In the genomic region with DNA sequence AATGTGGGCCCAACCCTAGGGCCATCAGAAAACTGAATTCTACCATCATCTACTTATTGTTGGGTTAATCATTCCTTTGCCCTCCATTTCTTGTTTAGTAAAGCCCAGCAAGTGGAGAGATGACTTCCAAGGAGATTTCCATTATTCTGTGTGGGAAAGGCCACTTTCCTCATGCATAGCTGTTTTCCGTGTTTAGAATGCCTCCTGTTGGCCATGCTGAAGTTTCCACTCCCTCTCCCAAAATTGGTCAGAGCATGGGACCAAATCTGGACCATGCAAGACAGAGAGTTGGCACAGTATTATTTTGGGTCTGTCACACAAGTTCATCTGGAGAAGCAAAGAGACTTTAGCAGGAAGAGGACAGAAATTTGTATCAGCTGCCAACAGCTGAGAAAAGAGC, we compare ENCODE assay signal across 2 cellular contexts.
A peak's percentile ranks its signal among the peaks of the same experiment; 100 is the strongest.
TF ChIP-seq lines count a peak whose summit lies in the region.

No MANE protein-coding gene starts in this region.

TF ChIP-seq in HepG2, 621 proteins besides CTCF, POLR2A, EP300 and RAD21:
- TF ChIP-seq STAG1 (CRISPR knock-in tag; IDR thresholded peaks at IDR 0.05) = peak; percentile 80
- TF ChIP-seq ZNF124 (CRISPR knock-in tag; IDR thresholded peaks at IDR 0.05) = no peak
- TF ChIP-seq ATM (IDR thresholded peaks at IDR 0.05; ENCODE audit: borderline replicate concordance) = no peak
- peak; percentile 35; the same call in 1 of the 2 replicates for TF ChIP-seq SMC3 (IDR thresholded peaks at IDR 0.05; ENCODE audit: low read length)
- no peak for TF ChIP-seq RFX1 (IDR thresholded peaks at IDR 0.05)
- no peak for TF ChIP-seq ZNF713 (CRISPR knock-in tag; IDR thresholded peaks at IDR 0.05)
- no peak for TF ChIP-seq GRHL1 (CRISPR knock-in tag; conservative IDR thresholded peaks at IDR 0.05)
- TF ChIP-seq ZNF563 (CRISPR knock-in tag; IDR thresholded peaks at IDR 0.05) = no peak
- TF ChIP-seq PCBP1 (IDR thresholded peaks at IDR 0.05; ENCODE audit: borderline replicate concordance, low read depth, low read length) = no peak

TF ChIP-seq in K562, 482 proteins besides CTCF, POLR2A, EP300 and RAD21:
- TF ChIP-seq PTTG1 (tag; IDR thresholded peaks at IDR 0.05; ENCODE audit: low read depth) = no peak
- TF ChIP-seq SMC3 (conservative IDR thresholded peaks at IDR 0.05; ENCODE audit: insufficient read depth, low read depth, low read length) = 0 out of 2 replicates have a peak, but pooled peaks have one; percentile 9
